ENCODE assay signal across 23 cellular contexts in genomic region chr13:30337061-30337601, GRCh38. TPM values are rescaled to one million over a fixed set of nuclear protein-coding genes. Genes with fewer than 3 reads are reported as not detected.
A peak's percentile ranks its signal among the peaks of the same experiment; 100 is the strongest.
DNase-seq lines count a peak whose midpoint lies in the region; ATAC-seq, FAIRE-seq and TF ChIP-seq lines count a peak whose summit lies in the region.
"Had no signal": no experiment of that assay in that cellular context is flagged by ENCODE, and none has a peak within 500 bp of the region (broad histone marks: within the 10 kb centered on the region; RNA-seq: fewer than 3 reads in every experiment).

No MANE protein-coding gene starts in this region.

- peak overlapping the region; percentile 30 for H2AFZ ChIP-seq in K562 (ENCODE audit: low read depth, low read length)

- peaks cover 8% of the 10 kb centered on the region; the same call in 1 of the 2 replicates for H4K20me1 ChIP-seq in BLaER1
- H4K20me1 ChIP-seq in K562 (replicated peaks; ENCODE audit: control insufficient read depth, insufficient read depth, low read length), result no peaks in the 10 kb centered on the region

- H3K9me1 ChIP-seq in K562 (ENCODE audit: control insufficient read depth, insufficient read depth, low read length), result no peaks in the 10 kb centered on the region

- peak; percentile 58 for ATAC-seq in activated CD4-positive, alpha-beta T cell treated with anti-CD3 and anti-CD28 coated beads for 36 hours
- no peak for ATAC-seq in K562

- no peak overlapping the region for H3K27ac Mint-ChIP-seq in activated CD4-positive, alpha-beta T cell treated with anti-CD3 and anti-CD28 coated beads for 36 hours
- H3K27ac Mint-ChIP-seq in activated T-helper 2 cell treated with anti-CD3 and anti-CD28 coated beads, Interferon-gamma antibody, Interleukin-2, Interleukin-4, amounts not matched to agents 10 μg/mL and 5 μg/mL and 100 μg/mL, durations not matched to agents 14 hours and 24 hours and 36 hours, result no peak overlapping the region
- H3K27ac Mint-ChIP-seq: CD14-positive monocyte had no signal

- FAIRE-seq in K562 (lab: Jason Lieb, UNC), result no peak

- peaks cover 23% of the 10 kb centered on the region for H3K4me1 ChIP-seq in BLaER1
- H3K4me1 ChIP-seq in HAP-1, result peaks cover 23% of the 10 kb centered on the region
- H3K4me1 ChIP-seq in K562 (replicated peaks in 1 of 2; ENCODE audit: control insufficient read depth in 2 of 2, insufficient read depth in 2 of 2, low read length in 2 of 2), result peaks cover 25 to 43% of the 10 kb centered on the region in 2 experiments; a peak in 4 of 5 replicates

- WGBS in K562 (ENCODE audit: insufficient coverage, low coverage, missing lambda C conversion rate), result 16% methylated on average over 6 of the region's 6 CpGs

- peak overlapping the region; percentile 47; the same call in 1 of the 2 replicates for H3K4me2 ChIP-seq in BLaER1
- no peak overlapping the region for H3K4me2 ChIP-seq in K562 (ENCODE audit: insufficient read depth, low read length)

- intact Hi-C loops in activated CD4-positive, alpha-beta T cell treated with anti-CD3 and anti-CD28 coated beads for 36 hours (cut with DNase I, micrococcal nuclease), result no loop called here
- intact Hi-C loops in K562 (cut with micrococcal nuclease), result loop anchor here (5.0 kb wide), 1 partner anchor 205 kb away; no protein-coding TSS in a partner anchor
- intact Hi-C loops in activated T-helper 2 cell treated with anti-CD3 and anti-CD28 coated beads, Interferon-gamma antibody, Interleukin-2, Interleukin-4, amounts not matched to agents 10 μg/mL and 5 μg/mL and 100 μg/mL, durations not matched to agents 14 hours and 24 hours and 36 hours (cut with micrococcal nuclease), result no loop called here

- H3K27me3 Mint-ChIP-seq in activated CD4-positive, alpha-beta T cell treated with anti-CD3 and anti-CD28 coated beads for 36 hours, result no peaks in the 10 kb centered on the region
- H3K27me3 Mint-ChIP-seq in activated T-helper 2 cell treated with anti-CD3 and anti-CD28 coated beads, Interferon-gamma antibody, Interleukin-2, Interleukin-4, amounts not matched to agents 10 μg/mL and 5 μg/mL and 100 μg/mL, durations not matched to agents 14 hours and 24 hours and 36 hours (ENCODE audit: low read depth), result no peaks in the 10 kb centered on the region

- H3K9ac ChIP-seq in BLaER1 (no peak overlapping the region), K562 (ENCODE audit: insufficient read depth in 1 of 2, low read depth in 2 of 2, low read length in 2 of 2) (no peak overlapping the region)

- H3K9me3 Mint-ChIP-seq in activated CD4-positive, alpha-beta T cell treated with anti-CD3 and anti-CD28 coated beads for 36 hours (ENCODE audit: low read depth), result no peaks in the 10 kb centered on the region
- H3K9me3 Mint-ChIP-seq in activated T-helper 2 cell treated with anti-CD3 and anti-CD28 coated beads, Interferon-gamma antibody, Interleukin-2, Interleukin-4, amounts not matched to agents 10 μg/mL and 5 μg/mL and 100 μg/mL, durations not matched to agents 14 hours and 24 hours and 36 hours, result no peaks in the 10 kb centered on the region
- H3K9me3 Mint-ChIP-seq: CD14-positive monocyte, HFFc6 had no signal

- no peak for TF ChIP-seq CTCF in K562 (IDR thresholded peaks at IDR 0.05 in 2 of 3, conservative IDR thresholded peaks at IDR 0.05 in 1 of 3; ENCODE audit: insufficient read depth in 2 of 3, low read depth in 1 of 3, low read length in 3 of 3)

- no peak for TF ChIP-seq RAD21 in K562 (CRISPR knock-in tag; conservative IDR thresholded peaks at IDR 0.05 in 1 of 2, IDR thresholded peaks at IDR 0.05 in 1 of 2)

- DNase-seq in activated CD4-positive, alpha-beta T cell treated with anti-CD3 and anti-CD28 coated beads for 36 hours, result no peak
- DNase-seq in activated CD4-positive, alpha-beta T cell treated with anti-CD3 and anti-CD28 coated beads for 1 hour, result no peak
- DNase-seq in HAP-1 (ENCODE audit: low spot score in 2 of 2) (peak; percentile 70 to 96), K562 (ENCODE audit: extremely low read depth in 1 of 4, low spot score in 3 of 4) (peak in 2 of 4 experiments; percentile 21 to 56), NCI-H1092 treated with DMSO at 0.1 percent for 48 hours (lab: John Stamatoyannopoulos, UW) (no peak), AML-193 (lab: John Stamatoyannopoulos, UW) (no peak)
- no peak for DNase-seq in activated T-helper 2 cell treated with anti-CD3 and anti-CD28 coated beads, Interferon-gamma antibody, Interleukin-2, Interleukin-4, amounts not matched to agents 10 μg/mL and 5 μg/mL and 100 μg/mL, durations not matched to agents 14 hours and 24 hours and 36 hours (ENCODE audit: low spot score)
- DNase-seq: CD8-positive, alpha-beta memory T cell; DMS 273 treated with DMSO at 0.1 percent for 48 hours; DMS79 treated with DMSO at 0.1 percent for 48 hours; H7; HFFc6; Kasumi-1; NCI-H1105; NCI-H1436 treated with DMSO at 0.1 percent for 48 hours; NCI-H187 treated with DMSO at 0.1 percent for 48 hours; NCI-H2107; NCI-H526 treated with DMSO at 0.1 percent for 48 hours; Right ventricle myocardium superior; RPMI8226 had no signal

- peaks cover 15% of the 10 kb centered on the region for H3K4me1 Mint-ChIP-seq in activated CD4-positive, alpha-beta T cell treated with anti-CD3 and anti-CD28 coated beads for 36 hours
- H3K4me1 Mint-ChIP-seq in activated T-helper 2 cell treated with anti-CD3 and anti-CD28 coated beads, Interferon-gamma antibody, Interleukin-2, Interleukin-4, amounts not matched to agents 10 μg/mL and 5 μg/mL and 100 μg/mL, durations not matched to agents 14 hours and 24 hours and 36 hours (ENCODE audit: low read depth), result peaks cover 13% of the 10 kb centered on the region

- no peaks in the 10 kb centered on the region for H3K79me2 ChIP-seq in K562 (ENCODE audit: control insufficient read depth, insufficient read depth, low read length)

- POLR2A ChIA-PET in activated CD4-positive, alpha-beta T cell treated with anti-CD3 and anti-CD28 coated beads for 36 hours (lab: Charles Lee), result interaction anchor here (0.7 kb wide), 1 partner anchor 135 kb away, joined by 3 read pairs; no protein-coding TSS in a partner anchor
- POLR2A ChIA-PET in K562 (lab: Yijun Ruan, JAX), result interaction anchor here (0.7 kb wide), 1 partner anchor 205 kb away, joined by 3 read pairs; no protein-coding TSS in a partner anchor

- H3K9me3 ChIP-seq in BLaER1 (no peaks in the 10 kb centered on the region), HAP-1 (no peaks in the 10 kb centered on the region; the same call in 1 of the 2 replicates), K562 (replicated peaks; ENCODE audit: control insufficient read depth, insufficient read depth, low read depth, low read length) (no peaks in the 10 kb centered on the region)
- H3K9me3 ChIP-seq: SJSA1 had no signal

- CTCF ChIA-PET in activated CD4-positive, alpha-beta T cell treated with anti-CD3 and anti-CD28 coated beads for 36 hours (lab: Charles Lee), result interaction anchor here (0.5 to 4.1 kb wide), 6 partner anchors 8 to 206 kb away, joined by 3 to 22 read pairs (median 4); no protein-coding TSS in a partner anchor
- CTCF ChIA-PET in K562 (lab: Yijun Ruan, JAX; ENCODE audit: low intra/inter-chr PET ratio), result no interaction called here

- no TSS peak for BruUV-seq in K562 (replicated peaks; lab: Mats Ljungman, UMichigan)

- H3K36me3 ChIP-seq in BLaER1 (peaks cover 38% of the 10 kb centered on the region), HAP-1 (replicated peaks) (no peaks in the 10 kb centered on the region), K562 (ENCODE audit: control insufficient read depth, insufficient read depth, low read length) (no peaks in the 10 kb centered on the region)
- H3K36me3 ChIP-seq: SJSA1 had no signal

- no peaks in the 10 kb centered on the region for H3K36me3 Mint-ChIP-seq in activated CD4-positive, alpha-beta T cell treated with anti-CD3 and anti-CD28 coated beads for 36 hours (ENCODE audit: low read depth)
- peaks cover 27% of the 10 kb centered on the region for H3K36me3 Mint-ChIP-seq in activated T-helper 2 cell treated with anti-CD3 and anti-CD28 coated beads, Interferon-gamma antibody, Interleukin-2, Interleukin-4, amounts not matched to agents 10 μg/mL and 5 μg/mL and 100 μg/mL, durations not matched to agents 14 hours and 24 hours and 36 hours (ENCODE audit: low read depth)
- H3K36me3 Mint-ChIP-seq: CD14-positive monocyte had no signal

- no peak overlapping the region for H3K4me3 Mint-ChIP-seq in activated CD4-positive, alpha-beta T cell treated with anti-CD3 and anti-CD28 coated beads for 36 hours
- no peak overlapping the region for H3K4me3 Mint-ChIP-seq in activated T-helper 2 cell treated with anti-CD3 and anti-CD28 coated beads, Interferon-gamma antibody, Interleukin-2, Interleukin-4, amounts not matched to agents 10 μg/mL and 5 μg/mL and 100 μg/mL, durations not matched to agents 14 hours and 24 hours and 36 hours (ENCODE audit: low read depth)
- H3K4me3 Mint-ChIP-seq: CD14-positive monocyte; CD8-positive, alpha-beta memory T cell; HFFc6 had no signal

- TF ChIP-seq EP300 in K562 (IDR thresholded peaks at IDR 0.05; ENCODE audit: low read length), result no peak

- H3K27ac ChIP-seq in BLaER1 (no peak overlapping the region), K562 (ENCODE audit: extremely low read depth, low read depth, low read length) (no peak overlapping the region)
- H3K27ac ChIP-seq: SJSA1 had no signal

- in situ Hi-C loops in HAP-1 (cut with MboI; ENCODE audit: low sequenced_read_pairs) (loop anchor here (10.0 kb wide), 1 partner anchor 202 kb away; no protein-coding TSS in a partner anchor), K562 (cut with MboI) (loop anchor here (25.0 kb wide), 1 partner anchor 200 kb away; no protein-coding TSS in a partner anchor)

- H3K27me3 ChIP-seq in BLaER1 (no peaks in the 10 kb centered on the region), HAP-1 (ENCODE audit: low read depth) (no peaks in the 10 kb centered on the region), K562 (ENCODE audit: control insufficient read depth in 2 of 2, insufficient read depth in 2 of 2, low read length in 2 of 2) (no peaks in the 10 kb centered on the region)
- H3K27me3 ChIP-seq: SJSA1 had no signal

- no peak for TF ChIP-seq POLR2A in K562 (conservative IDR thresholded peaks at IDR 0.05)

- H3K4me3 ChIP-seq in BLaER1 (no peak overlapping the region), HAP-1 (no peak overlapping the region), K562 (no peak overlapping the region)
- H3K4me3 ChIP-seq: SJSA1 had no signal

RNA-seq across cellular contexts. Expression of gene KATNAL1, which starts 29.8 kb away (rescaled TPM):
- total RNA-seq in activated CD4-positive, alpha-beta T cell treated with anti-CD3 and anti-CD28 coated beads for 36 hours, result 10 to 100 TPM; 10.9 to 12.5 TPM
- total RNA-seq in K562 (2011; cell fraction: chromatin; rRNA removed; ENCODE audit: low replicate concordance), result 12.1 and 24.1 TPM in 2 replicates
- 4.2 and 5.1 TPM in 2 replicates for total RNA-seq in K562 (2011; cell fraction: nucleolus; rRNA removed)
- total RNA-seq in K562 (2011; cell fraction: nucleoplasm; rRNA removed), result 14.5 and 20.1 TPM in 2 replicates
- total RNA-seq in K562 (2014; rRNA removed) (2.2 and 3.5 TPM in 2 replicates), K562 (2014; rRNA removed; fragmentation: Illumina TruSeq; extraction: Trizol) (8.2 and 9.7 TPM in 2 replicates), K562 (2015; rRNA removed; fragmentation: Illumina TruSeq; extraction: Trizol) (6.0 and 6.3 TPM in 2 replicates), K562 (2021) (6.3 and 6.4 TPM in 2 replicates)
- polyA plus RNA-seq in K562 (2011; rRNA removed) (4.9 and 6.7 TPM in 2 replicates), K562 (2014; fragmentation: Illumina TruSeq; extraction: Trizol) (4.6 and 5.5 TPM in 2 replicates), K562 (2014; fragmentation: Nextera tagmentation; extraction: Ambion mirVana) (1 to 10 TPM; 2.7 to 3.0 TPM), K562 (2014; rRNA removed) (2.4 and 2.5 TPM in 2 replicates)
- polyA plus RNA-seq in K562 (2011; cell fraction: cytosol; rRNA removed), result 1.5 and 3.0 TPM in 2 replicates
- polyA plus RNA-seq in K562 (2011; cell fraction: nucleus; rRNA removed), result 4.2 and 4.8 TPM in 2 replicates
- 2.9 and 4.4 TPM in 2 replicates for polyA plus RNA-seq in K562 (2012)
- polyA minus RNA-seq in K562 (2011; rRNA and poly(A)+ RNA removed), result 11.7 and 16.3 TPM in 2 replicates
- 2.2 and 4.9 TPM in 2 replicates for polyA minus RNA-seq in K562 (2011; cell fraction: cytosol; rRNA and poly(A)+ RNA removed)
- polyA minus RNA-seq in K562 (2011; cell fraction: nucleus; rRNA and poly(A)+ RNA removed), result 5.4 and 11.6 TPM in 2 replicates
- total RNA-seq in activated T-helper 2 cell treated with anti-CD3 and anti-CD28 coated beads, Interferon-gamma antibody, Interleukin-2, Interleukin-4, amounts not matched to agents 10 μg/mL and 5 μg/mL and 100 μg/mL, durations not matched to agents 14 hours and 24 hours and 36 hours, result 10.8 and 13.0 TPM in 2 replicates

Comparison
In these comparisons a context has a peak if more than half of its experiments do, and no peak if none do; other contexts are left out.
1. DNase-seq: peak in HAP-1 (2 of 2); none in activated CD4-positive, alpha-beta T cell treated with anti-CD3 and anti-CD28 coated beads for 36 hours (single experiment), activated CD4-positive, alpha-beta T cell treated with anti-CD3 and anti-CD28 coated beads for 1 hour (single experiment), NCI-H1092 treated with DMSO at 0.1 percent for 48 hours (single experiment), AML-193 (0 of 2) and activated T-helper 2 cell treated with anti-CD3 and anti-CD28 coated beads, Interferon-gamma antibody, Interleukin-2, Interleukin-4, amounts not matched to agents 10 μg/mL and 5 μg/mL and 100 μg/mL, durations not matched to agents 14 hours and 24 hours and 36 hours (single experiment).